1 cellular context compared by ENCODE assay signal in the genomic region with DNA sequence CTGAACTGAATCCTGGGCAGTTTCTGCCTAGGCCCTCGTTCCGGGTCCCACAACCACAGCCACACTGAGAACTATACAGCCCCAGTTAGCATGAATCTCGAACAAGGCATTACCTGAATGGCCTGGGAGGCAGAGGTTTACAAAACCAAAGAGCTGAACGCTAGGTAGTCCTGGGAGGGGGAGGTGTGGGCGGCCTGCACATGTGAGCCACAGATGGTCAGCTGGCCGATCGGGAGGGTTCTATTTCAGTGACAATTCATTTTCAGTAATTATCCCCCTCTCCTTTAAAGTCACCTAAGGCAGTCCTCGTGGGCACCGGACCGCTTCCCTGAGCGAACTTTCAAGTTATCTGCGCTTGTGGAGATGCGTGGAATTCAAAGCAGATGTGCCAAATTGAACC.
TF ChIP-seq lines count a peak whose summit lies in the region.

No MANE protein-coding gene starts in this region.

TF ChIP-seq in GM23338, 12 proteins besides CTCF, POLR2A, EP300 and RAD21 (continued from another document):
- TF ChIP-seq ZNF462 (CRISPR knock-in tag; IDR thresholded peaks at IDR 0.05) (no peak), JUNB (IDR thresholded peaks at IDR 0.05; ENCODE audit: unreplicated experiment) (no peak), EZH2 (IDR thresholded peaks at IDR 0.05; ENCODE audit: low read depth, unreplicated experiment) (no peak), ZNF331 (CRISPR knock-in tag; IDR thresholded peaks at IDR 0.05; ENCODE audit: low read depth) (no peak), STAT1 (IDR thresholded peaks at IDR 0.05; ENCODE audit: unreplicated experiment) (no peak), EZH2phosphoT487 (IDR thresholded peaks at IDR 0.05; ENCODE audit: unreplicated experiment) (no peak), POLR2AphosphoS5 (IDR thresholded peaks at IDR 0.05; ENCODE audit: low read depth) (no peak), ETS1 (IDR thresholded peaks at IDR 0.05) (no peak)
- TF ChIP-seq, protein P1, sequence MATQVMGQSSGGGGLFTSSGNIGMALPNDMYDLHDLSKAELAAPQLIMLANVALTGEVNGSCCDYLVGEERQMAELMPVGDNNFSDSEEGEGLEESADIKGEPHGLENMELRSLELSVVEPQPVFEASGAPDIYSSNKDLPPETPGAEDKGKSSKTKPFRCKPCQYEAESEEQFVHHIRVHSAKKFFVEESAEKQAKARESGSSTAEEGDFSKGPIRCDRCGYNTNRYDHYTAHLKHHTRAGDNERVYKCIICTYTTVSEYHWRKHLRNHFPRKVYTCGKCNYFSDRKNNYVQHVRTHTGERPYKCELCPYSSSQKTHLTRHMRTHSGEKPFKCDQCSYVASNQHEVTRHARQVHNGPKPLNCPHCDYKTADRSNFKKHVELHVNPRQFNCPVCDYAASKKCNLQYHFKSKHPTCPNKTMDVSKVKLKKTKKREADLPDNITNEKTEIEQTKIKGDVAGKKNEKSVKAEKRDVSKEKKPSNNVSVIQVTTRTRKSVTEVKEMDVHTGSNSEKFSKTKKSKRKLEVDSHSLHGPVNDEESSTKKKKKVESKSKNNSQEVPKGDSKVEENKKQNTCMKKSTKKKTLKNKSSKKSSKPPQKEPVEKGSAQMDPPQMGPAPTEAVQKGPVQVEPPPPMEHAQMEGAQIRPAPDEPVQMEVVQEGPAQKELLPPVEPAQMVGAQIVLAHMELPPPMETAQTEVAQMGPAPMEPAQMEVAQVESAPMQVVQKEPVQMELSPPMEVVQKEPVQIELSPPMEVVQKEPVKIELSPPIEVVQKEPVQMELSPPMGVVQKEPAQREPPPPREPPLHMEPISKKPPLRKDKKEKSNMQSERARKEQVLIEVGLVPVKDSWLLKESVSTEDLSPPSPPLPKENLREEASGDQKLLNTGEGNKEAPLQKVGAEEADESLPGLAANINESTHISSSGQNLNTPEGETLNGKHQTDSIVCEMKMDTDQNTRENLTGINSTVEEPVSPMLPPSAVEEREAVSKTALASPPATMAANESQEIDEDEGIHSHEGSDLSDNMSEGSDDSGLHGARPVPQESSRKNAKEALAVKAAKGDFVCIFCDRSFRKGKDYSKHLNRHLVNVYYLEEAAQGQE (IDR thresholded peaks at IDR 0.05; ENCODE audit: unreplicated experiment): no peak
